ENCODE assay signal across 10 cellular contexts in genomic region chr2:113699048-113699447, GRCh38. TPM values are rescaled to one million over a fixed set of nuclear protein-coding genes. Genes with fewer than 3 reads are reported as not detected.
A peak's percentile ranks its signal among the peaks of the same experiment; 100 is the strongest.
DNase-seq lines count a peak whose midpoint lies in the region; ATAC-seq and TF ChIP-seq lines count a peak whose summit lies in the region.
"Had no signal": no experiment of that assay in that cellular context is flagged by ENCODE, and none has a peak within 500 bp of the region (broad histone marks: within the 10 kb centered on the region; RNA-seq: fewer than 3 reads in every experiment).

No MANE protein-coding gene starts in this region.

- H3K4me3 Mint-ChIP-seq in activated T-cell treated with anti-CD3 and anti-CD28 coated beads, Interleukin-2, amount 50 U/mL, for 4 hours = peak overlapping the region; percentile 11
- H3K4me3 Mint-ChIP-seq in stimulated activated memory B cell treated with anti-CD40 and anti-IgM and Interleukin-4, amounts not matched to agents 10 μg/mL and 1 μg/mL and 100 μg/mL, for 72 hours = peak overlapping the region; percentile 59

- H3K9me3 ChIP-seq in PC-9 (ENCODE audit: insufficient read depth, low read depth) = no peaks in the 10 kb centered on the region

- DNase-seq in activated T-cell treated with anti-CD3 and anti-CD28 coated beads, Interleukin-2, amount 50 U/mL, for 4 hours = no peak
- DNase-seq in activated T-cell treated with anti-CD3 and anti-CD28 coated beads for 4 hours (no peak), PC-9 (no peak), occipital lobe (lab: John Stamatoyannopoulos, UW) (no peak), 8988T (no peak)
- DNase-seq: activated CD4-positive, alpha-beta T cell treated with anti-CD3 and anti-CD28 coated beads for 1 hour; mesenchymal stem cell had no signal

- H2AFZ ChIP-seq in PC-9 = no peak overlapping the region

- H3K4me3 ChIP-seq in PC-9 = no peak overlapping the region

- H3K36me3 ChIP-seq in PC-9 (ENCODE audit: low read depth) = no peaks in the 10 kb centered on the region

- POLR2A ChIA-PET in PC-9 (lab: Charles Lee; ENCODE audit: unreplicated experiment) = no interaction called here

- CTCF ChIA-PET in PC-9 (lab: Charles Lee) = no interaction called here

- H3K36me3 Mint-ChIP-seq in activated T-cell treated with anti-CD3 and anti-CD28 coated beads, Interleukin-2, amount 50 U/mL, for 4 hours (ENCODE audit: insufficient read depth) = no peaks in the 10 kb centered on the region
- peaks cover under 1% of the 10 kb centered on the region for H3K36me3 Mint-ChIP-seq in stimulated activated memory B cell treated with anti-CD40 and anti-IgM and Interleukin-4, amounts not matched to agents 10 μg/mL and 1 μg/mL and 100 μg/mL, for 72 hours

- TF ChIP-seq CTCF in PC-9 (conservative IDR thresholded peaks at IDR 0.05) = no peak

- ATAC-seq in activated T-cell treated with anti-CD3 and anti-CD28 coated beads, Interleukin-2, amount 50 U/mL, for 4 hours = peak; percentile 80 to 82
- ATAC-seq in GM21737 (IDR thresholded peaks at IDR 0.05; ENCODE audit: unreplicated experiment) = peak; percentile 41
- ATAC-seq in HG03521 (IDR thresholded peaks at IDR 0.05; ENCODE audit: unreplicated experiment) = peak; percentile 63
- peak; percentile 79 for ATAC-seq in stimulated activated memory B cell treated with anti-CD40 and anti-IgM and Interleukin-4, amounts not matched to agents 10 μg/mL and 1 μg/mL and 100 μg/mL, for 72 hours

- no peaks in the 10 kb centered on the region for H3K9me2 ChIP-seq in PC-9 (ENCODE audit: insufficient read depth)

- no peak overlapping the region for H3K27ac ChIP-seq in PC-9

- BruUV-seq in PC-9 (replicated peaks; lab: Mats Ljungman, UMichigan) = no TSS peak

- H3K9me3 Mint-ChIP-seq in activated T-cell treated with anti-CD3 and anti-CD28 coated beads, Interleukin-2, amount 50 U/mL, for 4 hours = no peaks in the 10 kb centered on the region
- peaks cover 3% of the 10 kb centered on the region for H3K9me3 Mint-ChIP-seq in stimulated activated memory B cell treated with anti-CD40 and anti-IgM and Interleukin-4, amounts not matched to agents 10 μg/mL and 1 μg/mL and 100 μg/mL, for 72 hours

- H4K20me1 ChIP-seq in PC-9 (ENCODE audit: insufficient read depth) = no peaks in the 10 kb centered on the region

- H3K27me3 Mint-ChIP-seq in activated T-cell treated with anti-CD3 and anti-CD28 coated beads, Interleukin-2, amount 50 U/mL, for 4 hours (ENCODE audit: low read depth) = no peaks in the 10 kb centered on the region
- H3K27me3 Mint-ChIP-seq in stimulated activated memory B cell treated with anti-CD40 and anti-IgM and Interleukin-4, amounts not matched to agents 10 μg/mL and 1 μg/mL and 100 μg/mL, for 72 hours = no peaks in the 10 kb centered on the region

- peak overlapping the region; percentile 72 for H3K27ac Mint-ChIP-seq in stimulated activated memory B cell treated with anti-CD40 and anti-IgM and Interleukin-4, amounts not matched to agents 10 μg/mL and 1 μg/mL and 100 μg/mL, for 72 hours

- H3K27me3 ChIP-seq in PC-9 (ENCODE audit: insufficient read depth, low read depth) = no peaks in the 10 kb centered on the region

- intact Hi-C loops in PC-9 (cut with micrococcal nuclease; ENCODE audit: unreplicated experiment) = no loop called here

- H3F3A ChIP-seq in PC-9 (ENCODE audit: insufficient read depth, low read depth) = no peaks in the 10 kb centered on the region

- H3K4me1 Mint-ChIP-seq in activated T-cell treated with anti-CD3 and anti-CD28 coated beads, Interleukin-2, amount 50 U/mL, for 4 hours (ENCODE audit: low read depth) = peaks cover 30% of the 10 kb centered on the region
- H3K4me1 Mint-ChIP-seq in stimulated activated memory B cell treated with anti-CD40 and anti-IgM and Interleukin-4, amounts not matched to agents 10 μg/mL and 1 μg/mL and 100 μg/mL, for 72 hours = peaks cover 46% of the 10 kb centered on the region

- no peak overlapping the region for H3K4me2 ChIP-seq in PC-9

- no peaks in the 10 kb centered on the region for H3K4me1 ChIP-seq in PC-9 (replicated peaks; ENCODE audit: insufficient read depth)

- no peaks in the 10 kb centered on the region for H3K79me2 ChIP-seq in PC-9 (ENCODE audit: low read depth)

RNA-seq across cellular contexts. Expression of gene SLC35F5, which starts 57.4 kb away (rescaled TPM):
- total RNA-seq in activated T-cell treated with anti-CD3 and anti-CD28 coated beads, Interleukin-2, amount 50 U/mL, for 4 hours = 10 to 100 TPM; 14.4 to 18.6 (median 15.6) TPM
- total RNA-seq in PC-9 (2021) (41.6 and 43.5 TPM in 2 replicates), occipital lobe (173 TPM)
